15 cellular contexts compared by ENCODE assay signal in the genomic region with DNA sequence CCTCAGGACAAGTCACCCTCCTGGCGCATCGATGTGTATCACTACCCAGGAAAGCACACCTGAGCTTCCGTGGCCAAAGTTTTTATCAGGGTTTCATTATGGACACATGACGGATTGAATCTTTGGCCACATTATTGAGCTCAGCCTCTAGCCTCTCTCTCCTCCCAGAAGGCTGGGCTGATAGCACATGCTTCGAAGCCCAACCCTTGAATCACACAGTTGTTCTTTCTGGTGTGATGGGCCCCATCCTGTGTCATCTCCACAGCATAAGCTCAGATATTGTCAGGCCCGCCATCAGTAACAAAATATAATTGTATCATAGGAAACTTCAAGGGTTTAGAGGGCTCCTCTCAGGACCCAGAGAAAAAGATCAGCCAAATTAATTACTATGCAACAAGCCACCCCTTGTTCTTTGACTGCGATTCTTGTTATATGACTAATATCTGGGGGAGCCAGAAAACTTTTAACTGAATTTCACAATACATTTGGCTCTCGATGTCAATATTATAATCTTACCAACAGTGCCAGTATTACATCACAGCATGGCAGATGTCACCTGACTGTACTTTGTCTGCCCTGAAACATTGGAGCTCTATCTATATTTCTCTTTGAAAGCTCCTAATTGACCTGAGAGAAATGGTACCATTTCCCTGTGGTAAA. TPM values are rescaled to one million over a fixed set of nuclear protein-coding genes. Genes with fewer than 3 reads are reported as not detected.
DNase-seq lines count a peak whose midpoint lies in the region; ATAC-seq, FAIRE-seq and TF ChIP-seq lines count a peak whose summit lies in the region.
"Not testable (repeated sequence)": the region's sequence is repeated elsewhere in the genome, so short reads cannot be mapped to it uniquely, and the experiment has no call there.
"Had no signal": no experiment of that assay in that cellular context is flagged by ENCODE, and none has a peak within 500 bp of the region (broad histone marks: within the 10 kb centered on the region; RNA-seq: fewer than 3 reads in every experiment).

No MANE protein-coding gene starts in this region.

- intact Hi-C loops in IMR-90 (cut with micrococcal nuclease); Right ventricle myocardium inferior (cut with DNase I); left cardiac atrium (cut with DNase I); right lobe of liver (cut with DNase I); pancreas (cut with DNase I); upper lobe of right lung (cut with DNase I): not testable (repeated sequence)

- not testable (repeated sequence) for H3K27me3 ChIP-seq in IMR-90 (ENCODE audit: control insufficient read depth, insufficient read depth, low read length); keratinocyte (ENCODE audit: control insufficient read depth, extremely low read depth, insufficient read depth, low read length); right lobe of liver; pancreas; upper lobe of right lung

- H3K14ac ChIP-seq in IMR-90 (replicated peaks; ENCODE audit: low read depth, low read length), result not testable (repeated sequence)

- H3K36me3 ChIP-seq in IMR-90 (ENCODE audit: control insufficient read depth, insufficient read depth, low read length); keratinocyte (ENCODE audit: control insufficient read depth in 2 of 2, extremely low read depth in 1 of 2, insufficient read depth in 2 of 2, low read length in 2 of 2); right lobe of liver; pancreas; upper lobe of right lung: not testable (repeated sequence)

- not testable (repeated sequence) for TF ChIP-seq CTCF in IMR-90 (conservative IDR thresholded peaks at IDR 0.05; ENCODE audit: low read depth, low read length); keratinocyte (optimal IDR thresholded peaks at IDR 0.05 in 1 of 3, IDR thresholded peaks at IDR 0.05 in 1 of 3, conservative IDR thresholded peaks at IDR 0.05 in 1 of 3; ENCODE audit: extremely low read depth in 1 of 3, insufficient read depth in 2 of 3, low read length in 3 of 3); right lobe of liver (IDR thresholded peaks at IDR 0.05); pancreas (IDR thresholded peaks at IDR 0.05); upper lobe of right lung (IDR thresholded peaks at IDR 0.05)

- not testable (repeated sequence) for H2AK5ac ChIP-seq in IMR-90 (ENCODE audit: low read depth, low read length)

- ATAC-seq in IMR-90 (ENCODE audit: low read depth) (peak; percentile 30; the same call in 1 of the 2 replicates), esophagus mucosa (peak; percentile 92), Right ventricle myocardium inferior (peak; percentile 82), left cardiac atrium (peak; percentile 73 to 77), right lobe of liver (peak; percentile 46 to 68 (median 54)), pancreas (peak in 3 of 4 donors; percentile 28 to 75 (median 46)), upper lobe of right lung (peak; percentile 47)

- dilution Hi-C loops in IMR-90 (cut with HindIII; ENCODE audit: low sequenced_read_pairs, unreplicated experiment); keratinocyte (cut with MboI; ENCODE audit: extremely low pct_ligation_motif_present, low sequenced_read_pairs): not testable (repeated sequence)

- H2BK15ac ChIP-seq in IMR-90 (ENCODE audit: low read depth, low read length), result not testable (repeated sequence)

- H3K4me1 ChIP-seq in IMR-90 (ENCODE audit: control insufficient read depth, insufficient read depth, low read length); keratinocyte (ENCODE audit: control insufficient read depth, extremely low read depth, insufficient read depth, low read length); right lobe of liver; pancreas; upper lobe of right lung: not testable (repeated sequence)

- H3K79me1 ChIP-seq in IMR-90 (ENCODE audit: low read depth in 1 of 2, low read length in 2 of 2), result not testable (repeated sequence)

- H3K4ac ChIP-seq in IMR-90 (ENCODE audit: low read depth, low read length), result not testable (repeated sequence)

- no CpG with 5 or more reads among the region's 8 CpGs for WGBS in IMR-90 (ENCODE audit: extremely low coverage in 2 of 2, insufficient read length in 1 of 2), 2 experiments
- WGBS in right lobe of liver (ENCODE audit: insufficient coverage, low coverage, low lambda C conversion rate, missing lambda C conversion rate), result no CpG with 5 or more reads among the region's 8 CpGs
- no CpG with 5 or more reads among the region's 8 CpGs for WGBS in pancreas, 2 donors

- BruUV-seq in IMR-90 (replicated peaks; lab: Mats Ljungman, UMichigan), result not testable (repeated sequence)

- not testable (repeated sequence) for H2AFZ ChIP-seq in IMR-90 (replicated peaks; ENCODE audit: low read length, poor library complexity); keratinocyte (ENCODE audit: control insufficient read depth, low read length)

- H3K4me2 ChIP-seq in IMR-90 (ENCODE audit: low read depth, low read length); keratinocyte (ENCODE audit: control insufficient read depth, extremely low read depth, insufficient read depth, low read depth, low read length): not testable (repeated sequence)

- H3K27ac ChIP-seq in IMR-90 (ENCODE audit: insufficient read depth, low read length); keratinocyte (ENCODE audit: control insufficient read depth, insufficient read depth, low read length); right lobe of liver; pancreas; upper lobe of right lung: not testable (repeated sequence)

- not testable (repeated sequence) for TF ChIP-seq RAD21 in IMR-90 (IDR thresholded peaks at IDR 0.05; ENCODE audit: low read length)

- not testable (repeated sequence) for H3K23ac ChIP-seq in IMR-90 (ENCODE audit: low read depth, low read length)

- H2AK9ac ChIP-seq in IMR-90 (replicated peaks; ENCODE audit: low read depth, low read length, poor library complexity), result not testable (repeated sequence)

- not testable (repeated sequence) for H3K4me3 ChIP-seq in IMR-90 (ENCODE audit: insufficient read depth, low read depth, low read length); keratinocyte (ENCODE audit: control insufficient read depth in 2 of 3, extremely low read depth in 1 of 3, insufficient read depth in 2 of 3, low read depth in 1 of 3, low read length in 3 of 3); right lobe of liver; pancreas; upper lobe of right lung

- H4K20me1 ChIP-seq in IMR-90 (ENCODE audit: insufficient read depth, low read length); keratinocyte (ENCODE audit: control insufficient read depth, extremely low read depth, insufficient read depth, low read length): not testable (repeated sequence)

- H3K79me2 ChIP-seq in keratinocyte (ENCODE audit: control insufficient read depth, insufficient read depth, low read length), result not testable (repeated sequence)

- not testable (repeated sequence) for H3K18ac ChIP-seq in IMR-90 (ENCODE audit: low read depth, low read length)

- in situ Hi-C loops in IMR-90 (cut with MboI; ENCODE audit: low sequenced_read_pairs), result not testable (repeated sequence)

- not testable (repeated sequence) for DNase-seq in IMR-90; Right ventricle myocardium inferior (ENCODE audit: missing footprints); left cardiac atrium; keratinocyte (ENCODE audit: low read depth, low spot score); right lobe of liver; pancreas; upper lobe of right lung

- CTCF ChIA-PET in IMR-90 (lab: Yijun Ruan, JAX), result not testable (repeated sequence)

- H2BK20ac ChIP-seq in IMR-90 (ENCODE audit: low read depth, low read length), result not testable (repeated sequence)

- H4K5ac ChIP-seq in IMR-90 (ENCODE audit: low read depth, low read length), result not testable (repeated sequence)

- H4K91ac ChIP-seq in IMR-90 (ENCODE audit: insufficient read depth, low read depth, low read length), result not testable (repeated sequence)

- POLR2A ChIA-PET in IMR-90 (lab: Charles Lee; ENCODE audit: unreplicated experiment), result not testable (repeated sequence)

- not testable (repeated sequence) for H2BK120ac ChIP-seq in IMR-90 (ENCODE audit: low read depth, low read length)

- not testable (repeated sequence) for H3K56ac ChIP-seq in IMR-90 (ENCODE audit: extremely low read depth, insufficient read depth, low read length)

- H3K9ac ChIP-seq in IMR-90 (ENCODE audit: low read depth, low read length); keratinocyte (ENCODE audit: control insufficient read depth, extremely low read depth, insufficient read depth, low read length): not testable (repeated sequence)

- H3K9me1 ChIP-seq in IMR-90 (ENCODE audit: insufficient read depth, low read length); keratinocyte (ENCODE audit: control insufficient read depth, extremely low read depth, insufficient read depth, low read length): not testable (repeated sequence)

- peak; percentile 52 for FAIRE-seq in keratinocyte (lab: Jason Lieb, UNC)
- FAIRE-seq in pancreas (lab: Jason Lieb, UNC), result not testable (repeated sequence)

- H4K8ac ChIP-seq in IMR-90 (ENCODE audit: low read depth in 2 of 2, low read length in 2 of 2), result not testable (repeated sequence)

- not testable (repeated sequence) for H2BK5ac ChIP-seq in IMR-90 (ENCODE audit: low read depth, low read length, poor library complexity, severe bottlenecking)

- TF ChIP-seq POLR2A in IMR-90 (IDR thresholded peaks at IDR 0.05; ENCODE audit: low read depth, low read length); right lobe of liver (IDR thresholded peaks at IDR 0.05): not testable (repeated sequence)

- not testable (repeated sequence) for H3K9me3 ChIP-seq in IMR-90 (ENCODE audit: control insufficient read depth, insufficient read depth, low read length); keratinocyte (ENCODE audit: control insufficient read depth, low read depth, low read length); right lobe of liver; pancreas; upper lobe of right lung

RNA-seq across cellular contexts. Expression of a gene that starts 48.8 kb away (rescaled TPM):
- 0.36 and 0.56 TPM in 2 replicates for total RNA-seq in IMR-90 (2012; rRNA removed)
- 0.42 and 0.65 TPM in 2 replicates for polyA plus RNA-seq in IMR-90 (2012; rRNA removed)
- 0.18 and 0.21 TPM in 2 replicates for polyA plus RNA-seq in IMR-90 (2012; cell fraction: cytosol; rRNA removed)
- polyA plus RNA-seq in IMR-90 (2012; cell fraction: nucleus; rRNA removed; ENCODE audit: low replicate concordance), result 3.4 and 13.5 TPM in 2 replicates
- 1.4 TPM for total RNA-seq in esophagus mucosa
- 1.5 TPM for total RNA-seq in Right ventricle myocardium inferior
- total RNA-seq in left cardiac atrium, result 1 to 10 TPM; 1.6 to 1.7 TPM
- 0.07 to 0.35 TPM (median 0.14 TPM) in 3 replicates for polyA plus RNA-seq in keratinocyte
- polyA plus RNA-seq in keratinocyte (2011; ENCODE audit: low read depth), result 4.5 TPM
- 0.08 and 0.35 TPM in 2 replicates for polyA plus RNA-seq in keratinocyte (2011; cell fraction: cytosol; rRNA removed)
- polyA plus RNA-seq in keratinocyte (2011; cell fraction: nucleus; rRNA removed), result 0.20 and 0.61 TPM in 2 replicates
- polyA plus RNA-seq in keratinocyte (2012; ENCODE audit: low replicate concordance), result 0.09 TPM in 1 of 2 replicates, not detected in the other
- polyA minus RNA-seq in keratinocyte, result not detected in 3 replicates
- not detected for polyA minus RNA-seq in keratinocyte (2011; cell fraction: cytosol; rRNA and poly(A)+ RNA removed)
- polyA minus RNA-seq in keratinocyte (2011; cell fraction: nucleus; rRNA and poly(A)+ RNA removed), result 0.47 TPM in 1 of 2 replicates, not detected in the other
- 1 to 10 TPM in 2 of 6 experiments, under 1 TPM in 2, not detected in 2; 0.51 to 1.4 (median 1.1) TPM for total RNA-seq in right lobe of liver
- under 1 TPM in 4 of 6 donors, not detected in 2; 0.12 to 0.46 (median 0.28) TPM for total RNA-seq in pancreas
- 1 to 10 TPM; 1.0 to 1.7 TPM for polyA plus RNA-seq in pancreas
- total RNA-seq in upper lobe of right lung, result 2.1 TPM
- total RNA-seq: A673, Calu3, Daoy, G401, GM23338, H9 had no signal
- polyA plus RNA-seq: CD4-positive, alpha-beta memory T cell; GM23338 had no signal

Comparison
In these comparisons a context has a peak if more than half of its experiments do, and no peak if none do; other contexts are left out.
1. ATAC-seq: peak in every context shown above with its lines; median percentile 92 in esophagus mucosa; 82 in Right ventricle myocardium inferior; 75 in left cardiac atrium; 54 in right lobe of liver; 47 in upper lobe of right lung; 46 in pancreas; 30 in IMR-90.